In the genomic region with DNA sequence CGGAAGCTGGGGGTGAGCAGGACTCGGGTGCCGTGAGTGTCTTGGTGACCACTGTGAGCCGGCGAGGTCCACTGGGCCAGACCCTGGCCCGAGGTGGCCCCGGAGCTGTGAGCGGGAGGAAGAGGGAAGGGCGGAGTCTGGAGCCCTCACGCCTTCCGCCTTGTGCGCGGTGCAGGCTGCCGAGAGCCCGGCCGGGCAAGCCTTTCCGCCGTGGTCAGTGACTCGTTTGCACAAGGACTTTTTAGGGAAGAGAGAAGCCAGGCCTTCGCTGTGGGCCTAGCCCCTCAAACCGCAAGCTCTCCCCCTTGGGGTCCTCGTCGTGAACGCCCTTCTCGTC, we compare ENCODE assay signal across 8 cellular contexts. TPM values are rescaled to one million over a fixed set of nuclear protein-coding genes. Genes with fewer than 3 reads are reported as not detected.
DNase-seq lines count a peak whose midpoint lies in the region; ATAC-seq and TF ChIP-seq lines count a peak whose summit lies in the region.

No MANE protein-coding gene starts in this region.

- peak overlapping the region; percentile 76 for H3K4me2 ChIP-seq in DND-41 (ENCODE audit: insufficient read depth, low read length)

- DNase-seq in DND-41, result no peak
- peak; percentile 22 for DNase-seq in NOMO-1 treated with dmso at 0.1 percent for 144 hours (lab: John Stamatoyannopoulos, UW; ENCODE audit: unreplicated experiment)
- DNase-seq in body of pancreas, result peak; percentile 71 to 78 (median 76)
- no peak for DNase-seq in immature natural killer cell
- DNase-seq in stimulated activated CD4-positive, alpha-beta T cell treated with anti-CD3 and anti-CD28 coated beads, Interleukin-1b, Interleukin-23, amount 100 ng/mL, for 48 hours, result peak; percentile 10
- no peak for DNase-seq in NCI-H2029 (lab: John Stamatoyannopoulos, UW)

- no peaks in the 10 kb centered on the region for H3K9me3 Mint-ChIP-seq in immature natural killer cell

- H3K4me1 Mint-ChIP-seq in immature natural killer cell, result peaks cover 8 to 18% of the 10 kb centered on the region in 2 donors

- H3K4me1 ChIP-seq in DND-41 (ENCODE audit: insufficient read depth, low read length) (peaks cover 13% of the 10 kb centered on the region), body of pancreas (peaks cover 40% of the 10 kb centered on the region)

- H3K4me3 ChIP-seq in DND-41 (ENCODE audit: low read depth in 1 of 2, low read length in 2 of 2) (peak overlapping the region in 1 of 2 experiments; percentile 48; a peak in 2 of 4 replicates), body of pancreas (peak overlapping the region; percentile 0 to 29)

- peak overlapping the region; percentile 74 for H2AFZ ChIP-seq in DND-41 (ENCODE audit: low read depth, low read length)

- peak overlapping the region in 5 of 6 donors; percentile 41 to 88 (median 67) for H3K27ac Mint-ChIP-seq in immature natural killer cell

- H3K4me3 Mint-ChIP-seq in immature natural killer cell, result peak overlapping the region; percentile 86 to 94 (median 92)

- H3K27me3 ChIP-seq in DND-41 (ENCODE audit: insufficient read depth, low read length, poor library complexity) (peaks cover 7% of the 10 kb centered on the region), body of pancreas (no peaks in the 10 kb centered on the region)

- H3K27ac ChIP-seq in DND-41 (ENCODE audit: low read length) (no peak overlapping the region), body of pancreas (peak overlapping the region; percentile 43 to 87 (median 85))

- H3K9me3 ChIP-seq in DND-41 (ENCODE audit: insufficient read depth, low read length, severe bottlenecking) (no peaks in the 10 kb centered on the region), body of pancreas (no peaks in the 10 kb centered on the region)

- 0 to 1% methylated on average over 24 to 25 of the region's 25 CpGs for whole genome bisulfite sequencing in body of pancreas, 2 donors

- no peak for TF ChIP-seq POLR2A in body of pancreas (IDR thresholded peaks at IDR 0.05)

- intact Hi-C loops in body of pancreas (cut with DNase I), result loop anchor here (5.0 kb wide), 1 partner anchor 703 kb away; no protein-coding TSS in a partner anchor

- H3K9ac ChIP-seq in DND-41 (ENCODE audit: low read depth, low read length), result peak overlapping the region; percentile 39; the same call in 1 of the 2 replicates

- no peaks in the 10 kb centered on the region for H4K20me1 ChIP-seq in DND-41 (ENCODE audit: insufficient read depth, low read length)

- no peaks in the 10 kb centered on the region for H3K79me2 ChIP-seq in DND-41 (ENCODE audit: insufficient read depth, low read length)

- TF ChIP-seq CTCF in DND-41 (IDR thresholded peaks at IDR 0.05; ENCODE audit: borderline replicate concordance, extremely low read depth, low read length, poor library complexity, severe bottlenecking) (no peak), body of pancreas (IDR thresholded peaks at IDR 0.05) (no peak)

- ATAC-seq in DND-41 (ENCODE audit: insufficient read depth, low read depth) (peak; percentile 27), GM21529 (IDR thresholded peaks at IDR 0.05; ENCODE audit: unreplicated experiment) (peak; percentile 27), body of pancreas (peak; percentile 77), HG03520 (IDR thresholded peaks at IDR 0.05; ENCODE audit: unreplicated experiment) (no peak)

- no peaks in the 10 kb centered on the region for H3K36me3 ChIP-seq in DND-41 (ENCODE audit: insufficient read depth, low read length)
- no peaks in the 10 kb centered on the region for H3K36me3 ChIP-seq in body of pancreas (replicated peaks in 1 of 2; ENCODE audit: insufficient read depth in 1 of 2, low read depth in 2 of 2)

- H3K36me3 Mint-ChIP-seq in immature natural killer cell, result no peaks in the 10 kb centered on the region

- H3K27me3 Mint-ChIP-seq in immature natural killer cell (ENCODE audit: low read depth in 3 of 3), result peaks cover 2 to 17% (median 11%) of the 10 kb centered on the region in 3 donors

RNA-seq across cellular contexts. Expression of a gene that starts 40.9 kb away (rescaled TPM):
- 10 to 100 TPM; 31.6 to 47.5 TPM for total RNA-seq in body of pancreas
- 100 to 1,000 TPM in 2 of 3 donors, 10 to 100 TPM in 1; 97.4 to 139 (median 111) TPM for polyA plus RNA-seq in immature natural killer cell

Comparison
In these comparisons a context has a peak if more than half of its experiments do, and no peak if none do; other contexts are left out.
1. DNase-seq: peak in NOMO-1 treated with dmso at 0.1 percent for 144 hours (single experiment), body of pancreas (4 of 4) and stimulated activated CD4-positive, alpha-beta T cell treated with anti-CD3 and anti-CD28 coated beads, Interleukin-1b, Interleukin-23, amount 100 ng/mL, for 48 hours (single experiment); none in DND-41 (single experiment), immature natural killer cell (0 of 3) and NCI-H2029 (single experiment).